8 cellular contexts compared by ENCODE assay signal in the genomic region with DNA sequence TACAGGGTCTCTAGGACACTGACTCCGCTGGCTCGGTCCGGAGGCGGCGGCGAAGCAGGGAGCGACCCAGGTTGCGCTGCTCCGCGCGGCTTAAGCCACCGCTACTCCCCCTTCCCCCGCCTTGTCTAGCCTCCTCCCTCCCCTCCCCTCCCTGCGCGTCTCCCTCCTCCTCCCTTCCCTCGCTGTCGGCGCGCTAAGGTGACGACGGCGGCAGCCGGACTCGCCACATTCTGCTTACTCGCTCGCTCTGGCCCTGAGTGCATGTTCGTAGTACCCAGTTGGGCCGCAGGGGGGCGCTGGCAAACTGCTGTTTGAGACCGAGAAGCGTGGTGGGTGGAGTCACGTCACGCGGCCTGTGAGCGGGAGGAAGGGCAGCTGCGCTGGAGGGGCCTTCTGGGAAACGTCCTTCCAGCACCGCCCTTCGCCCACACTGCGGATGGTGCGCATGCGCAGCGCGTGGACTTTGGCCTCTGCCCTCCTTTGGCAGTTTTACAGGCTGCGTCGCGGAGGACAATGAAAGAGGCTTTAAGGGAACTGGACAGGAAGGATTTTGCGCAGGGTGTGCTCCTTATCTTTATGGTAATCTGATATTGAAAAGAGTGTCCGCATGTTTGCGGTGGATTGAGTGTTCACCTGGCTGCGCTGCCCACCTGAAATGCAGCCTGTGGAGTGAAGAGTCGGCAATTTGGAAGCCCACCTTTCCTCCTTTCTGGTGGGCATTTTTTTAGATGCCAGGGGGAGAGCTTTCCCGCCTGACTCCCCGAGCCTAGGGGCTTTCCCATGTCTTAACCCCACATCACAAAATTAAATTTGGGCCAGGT. TPM values are rescaled to one million over a fixed set of nuclear protein-coding genes. Genes with fewer than 3 reads are reported as not detected.
DNase-seq lines count a peak whose midpoint lies in the region; ATAC-seq and TF ChIP-seq lines count a peak whose summit lies in the region.

A gene with protein sequence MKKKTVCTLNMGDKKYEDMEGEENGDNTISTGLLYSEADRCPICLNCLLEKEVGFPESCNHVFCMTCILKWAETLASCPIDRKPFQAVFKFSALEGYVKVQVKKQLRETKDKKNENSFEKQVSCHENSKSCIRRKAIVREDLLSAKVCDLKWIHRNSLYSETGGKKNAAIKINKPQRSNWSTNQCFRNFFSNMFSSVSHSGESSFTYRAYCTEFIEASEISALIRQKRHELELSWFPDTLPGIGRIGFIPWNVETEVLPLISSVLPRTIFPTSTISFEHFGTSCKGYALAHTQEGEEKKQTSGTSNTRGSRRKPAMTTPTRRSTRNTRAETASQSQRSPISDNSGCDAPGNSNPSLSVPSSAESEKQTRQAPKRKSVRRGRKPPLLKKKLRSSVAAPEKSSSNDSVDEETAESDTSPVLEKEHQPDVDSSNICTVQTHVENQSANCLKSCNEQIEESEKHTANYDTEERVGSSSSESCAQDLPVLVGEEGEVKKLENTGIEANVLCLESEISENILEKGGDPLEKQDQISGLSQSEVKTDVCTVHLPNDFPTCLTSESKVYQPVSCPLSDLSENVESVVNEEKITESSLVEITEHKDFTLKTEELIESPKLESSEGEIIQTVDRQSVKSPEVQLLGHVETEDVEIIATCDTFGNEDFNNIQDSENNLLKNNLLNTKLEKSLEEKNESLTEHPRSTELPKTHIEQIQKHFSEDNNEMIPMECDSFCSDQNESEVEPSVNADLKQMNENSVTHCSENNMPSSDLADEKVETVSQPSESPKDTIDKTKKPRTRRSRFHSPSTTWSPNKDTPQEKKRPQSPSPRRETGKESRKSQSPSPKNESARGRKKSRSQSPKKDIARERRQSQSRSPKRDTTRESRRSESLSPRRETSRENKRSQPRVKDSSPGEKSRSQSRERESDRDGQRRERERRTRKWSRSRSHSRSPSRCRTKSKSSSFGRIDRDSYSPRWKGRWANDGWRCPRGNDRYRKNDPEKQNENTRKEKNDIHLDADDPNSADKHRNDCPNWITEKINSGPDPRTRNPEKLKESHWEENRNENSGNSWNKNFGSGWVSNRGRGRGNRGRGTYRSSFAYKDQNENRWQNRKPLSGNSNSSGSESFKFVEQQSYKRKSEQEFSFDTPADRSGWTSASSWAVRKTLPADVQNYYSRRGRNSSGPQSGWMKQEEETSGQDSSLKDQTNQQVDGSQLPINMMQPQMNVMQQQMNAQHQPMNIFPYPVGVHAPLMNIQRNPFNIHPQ (N-terminal part only) (minus strand): TSS at position 107 of the 821 bp plus-strand sequence. CDS start 26,407 bp downstream, outside the sequence.

- DNase-seq in CD14-positive monocyte (ENCODE audit: low spot score) (peak; percentile 100), NCI-H69 (lab: John Stamatoyannopoulos, UW) (peak; percentile 99), cortex of kidney (lab: John Stamatoyannopoulos, UW) (peak; percentile 99), left colon (peak; percentile 100)
- DNase-seq in activated CD4-positive, alpha-beta T cell treated with anti-CD3 and anti-CD28 coated beads, Interleukin-2, amount 10 ng/mL, durations not matched to agents 7 days and 5 days, result peak; percentile 100
- DNase-seq in stimulated activated CD4-positive, alpha-beta T cell treated with anti-CD3 and anti-CD28 coated beads, Interleukin-1b, Interleukin-23, amount 100 ng/mL, for 48 hours, result peak; percentile 100

- peaks cover 0 to 1% (median 0%) of the 10 kb centered on the region in 3 donors for H3K27me3 Mint-ChIP-seq in CD14-positive monocyte (ENCODE audit: low read depth in 3 of 3)
- no peaks in the 10 kb centered on the region for H3K27me3 Mint-ChIP-seq in activated CD4-positive, alpha-beta T cell treated with anti-CD3 and anti-CD28 coated beads, Interleukin-2, amount 10 ng/mL, durations not matched to agents 7 days and 5 days

- peak; percentile 85 for TF ChIP-seq CTCF in CD14-positive monocyte (IDR thresholded peaks at IDR 0.05)

- intact Hi-C loops in CD14-positive monocyte (cut with micrococcal nuclease), result loop anchor here (5.0 to 10.0 kb wide), 4 partner anchors 263 to 674 kb away; a partner anchor contains a TSS
- intact Hi-C loops in left colon (cut with DNase I, micrococcal nuclease), result loop anchor here in 1 of 2 donors (10.0 kb wide), 2 partner anchors 124 to 684 kb away; no protein-coding TSS in a partner anchor

- POLR2A ChIA-PET in activated CD4-positive, alpha-beta T cell treated with anti-CD3 and anti-CD28 coated beads, Interleukin-2, amount 10 ng/mL, durations not matched to agents 7 days and 5 days (lab: Charles Lee), result interaction anchor here (0.6 kb wide), 1 partner anchor 66 kb away, joined by 3 read pairs; no protein-coding TSS in a partner anchor

- peaks cover 16 to 18% of the 10 kb centered on the region in 2 donors for H3K36me3 Mint-ChIP-seq in CD14-positive monocyte
- H3K36me3 Mint-ChIP-seq in activated CD4-positive, alpha-beta T cell treated with anti-CD3 and anti-CD28 coated beads, Interleukin-2, amount 10 ng/mL, durations not matched to agents 7 days and 5 days (ENCODE audit: low read depth), result peaks cover 27% of the 10 kb centered on the region

- peak within 1 kb of the TSS; percentile 96 to 98 for H3K4me3 Mint-ChIP-seq in CD14-positive monocyte
- peak within 1 kb of the TSS; percentile 91 for H3K4me3 Mint-ChIP-seq in activated CD4-positive, alpha-beta T cell treated with anti-CD3 and anti-CD28 coated beads, Interleukin-2, amount 10 ng/mL, durations not matched to agents 7 days and 5 days

- peak within 1 kb of the TSS; percentile 95 to 98 (median 97) for H3K27ac Mint-ChIP-seq in CD14-positive monocyte
- H3K27ac Mint-ChIP-seq in activated CD4-positive, alpha-beta T cell treated with anti-CD3 and anti-CD28 coated beads, Interleukin-2, amount 10 ng/mL, durations not matched to agents 7 days and 5 days, result peak within 1 kb of the TSS; percentile 98

- ATAC-seq in GM19351 (IDR thresholded peaks at IDR 0.05; ENCODE audit: unreplicated experiment), result peak; percentile 64
- ATAC-seq in HG03521 (IDR thresholded peaks at IDR 0.05; ENCODE audit: unreplicated experiment), result peak; percentile 69
- ATAC-seq in left colon, result peak; percentile 81

- peaks cover 0 to 4% (median 0%) of the 10 kb centered on the region in 7 donors for H3K9me3 Mint-ChIP-seq in CD14-positive monocyte
- H3K9me3 Mint-ChIP-seq in activated CD4-positive, alpha-beta T cell treated with anti-CD3 and anti-CD28 coated beads, Interleukin-2, amount 10 ng/mL, durations not matched to agents 7 days and 5 days, result peaks cover 2% of the 10 kb centered on the region

- peaks cover 39% of the 10 kb centered on the region for H3K4me1 Mint-ChIP-seq in CD14-positive monocyte
- peaks cover 38% of the 10 kb centered on the region for H3K4me1 Mint-ChIP-seq in activated CD4-positive, alpha-beta T cell treated with anti-CD3 and anti-CD28 coated beads, Interleukin-2, amount 10 ng/mL, durations not matched to agents 7 days and 5 days

- CTCF ChIA-PET in activated CD4-positive, alpha-beta T cell treated with anti-CD3 and anti-CD28 coated beads, Interleukin-2, amount 10 ng/mL, durations not matched to agents 7 days and 5 days (lab: Charles Lee), result interaction anchor here (0.6 to 1.9 kb wide), 17 partner anchors 8 to 1211 kb away, joined by 3 to 13 read pairs (median 3); a partner anchor contains a TSS

RNA-seq across cellular contexts. Expression of the gene that starts here (rescaled TPM):
- 10 to 100 TPM; 32.6 to 73.4 TPM for polyA plus RNA-seq in CD14-positive monocyte
- total RNA-seq in activated CD4-positive, alpha-beta T cell treated with anti-CD3 and anti-CD28 coated beads, Interleukin-2, amount 10 ng/mL, durations not matched to agents 7 days and 5 days, result 100 to 1,000 TPM; 134 to 140 TPM
- total RNA-seq in left colon, result 100 to 1,000 TPM in 1 of 2 donors, 10 to 100 TPM in 1; 97.9 to 103 TPM

Comparison
In these comparisons a context has a peak if more than half of its experiments do, and no peak if none do; other contexts are left out.
1. Peak in every context shown above with its lines: DNase-seq and ATAC-seq.